Comparison of ENCODE assay signal across 1 cellular context in genomic region chr13:91400094-91400462, GRCh38.
TF ChIP-seq lines count a peak whose summit lies in the region.

No MANE protein-coding gene starts in this region.

TF ChIP-seq in K562, 482 proteins besides CTCF, POLR2A, EP300 and RAD21 (continued from another document):
- TF ChIP-seq RERE (CRISPR knock-in tag; IDR thresholded peaks at IDR 0.05; ENCODE audit: borderline replicate concordance): no peak
- no peak for TF ChIP-seq RBM15 (IDR thresholded peaks at IDR 0.05; ENCODE audit: insufficient read depth, low read length)
- TF ChIP-seq MLLT1 (IDR thresholded peaks at IDR 0.05): no peak
- TF ChIP-seq NCOA2 (IDR thresholded peaks at IDR 0.05; ENCODE audit: partially characterized antibody in 2 of 2): no peak
- TF ChIP-seq HMBOX1 (IDR thresholded peaks at IDR 0.05): no peak
- TF ChIP-seq ZBTB17 (CRISPR knock-in tag; IDR thresholded peaks at IDR 0.05): no peak
- TF ChIP-seq ELF4 (CRISPR knock-in tag; IDR thresholded peaks at IDR 0.05): no peak
